In genomic region chr11:65040520-65041205, GRCh38 we compare ENCODE assay signal across 1 cellular context.
TF ChIP-seq lines count a peak whose summit lies in the region.

No MANE protein-coding gene starts in this region.

TF ChIP-seq in K562, 482 proteins besides CTCF, POLR2A, EP300 and RAD21 (continued from another document):
- no peak for TF ChIP-seq HES1 (IDR thresholded peaks at IDR 0.05; ENCODE audit: low read depth)
- no peak for TF ChIP-seq CBX8 (IDR thresholded peaks at IDR 0.05; ENCODE audit: borderline replicate concordance, extremely low read depth, low read depth, low read length, poor library complexity, severe bottlenecking)
- TF ChIP-seq BCL6 (CRISPR knock-in tag; IDR thresholded peaks at IDR 0.05), result no peak
- TF ChIP-seq ZNF212 (CRISPR knock-in tag; IDR thresholded peaks at IDR 0.05), result no peak
- TF ChIP-seq, protein P1, sequence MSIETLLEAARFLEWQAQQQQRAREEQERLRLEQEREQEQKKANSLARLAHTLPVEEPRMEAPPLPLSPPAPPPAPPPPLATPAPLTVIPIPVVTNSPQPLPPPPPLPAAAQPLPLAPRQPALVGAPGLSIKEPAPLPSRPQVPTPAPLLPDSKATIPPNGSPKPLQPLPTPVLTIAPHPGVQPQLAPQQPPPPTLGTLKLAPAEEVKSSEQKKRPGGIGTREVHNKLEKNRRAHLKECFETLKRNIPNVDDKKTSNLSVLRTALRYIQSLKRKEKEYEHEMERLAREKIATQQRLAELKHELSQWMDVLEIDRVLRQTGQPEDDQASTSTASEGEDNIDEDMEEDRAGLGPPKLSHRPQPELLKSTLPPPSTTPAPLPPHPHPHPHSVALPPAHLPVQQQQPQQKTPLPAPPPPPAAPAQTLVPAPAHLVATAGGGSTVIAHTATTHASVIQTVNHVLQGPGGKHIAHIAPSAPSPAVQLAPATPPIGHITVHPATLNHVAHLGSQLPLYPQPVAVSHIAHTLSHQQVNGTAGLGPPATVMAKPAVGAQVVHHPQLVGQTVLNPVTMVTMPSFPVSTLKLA (conservative IDR thresholded peaks at IDR 0.05), result peak; percentile 42 to 76
- TF ChIP-seq PPARD (CRISPR knock-in tag; IDR thresholded peaks at IDR 0.05), result no peak
- TF ChIP-seq THRAP3 (IDR thresholded peaks at IDR 0.05; ENCODE audit: borderline replicate concordance), result no peak
- TF ChIP-seq ARID3A (IDR thresholded peaks at IDR 0.05; ENCODE audit: borderline replicate concordance, low read depth, low read length), result no peak
- TF ChIP-seq SRSF9 (IDR thresholded peaks at IDR 0.05; ENCODE audit: borderline replicate concordance, low read depth, low read length), result no peak
- no peak for TF ChIP-seq BCOR (IDR thresholded peaks at IDR 0.05)
- TF ChIP-seq TFAP4 (CRISPR knock-in tag; IDR thresholded peaks at IDR 0.05; ENCODE audit: borderline replicate concordance), result peak; percentile 89; the same call in 1 of the 2 replicates
- 0 out of 2 replicates have a peak, but pooled peaks have one; percentile 9 for TF ChIP-seq USF1 (CRISPR knock-in tag; IDR thresholded peaks at IDR 0.05)
- TF ChIP-seq POLR2AphosphoS2 (IDR thresholded peaks at IDR 0.05; ENCODE audit: low read length), result peak; percentile 43; the same call in 1 of the 2 replicates
- peak; percentile 65 for TF ChIP-seq VEZF1 (CRISPR knock-in tag; IDR thresholded peaks at IDR 0.05)
- TF ChIP-seq ZNF589 (CRISPR knock-in tag; IDR thresholded peaks at IDR 0.05; ENCODE audit: low read depth), result 0 out of 2 replicates have a peak, but pooled peaks have one; percentile 29
- TF ChIP-seq NCOA4 (IDR thresholded peaks at IDR 0.05; ENCODE audit: partially characterized antibody), result no peak
- TF ChIP-seq, protein P2, sequence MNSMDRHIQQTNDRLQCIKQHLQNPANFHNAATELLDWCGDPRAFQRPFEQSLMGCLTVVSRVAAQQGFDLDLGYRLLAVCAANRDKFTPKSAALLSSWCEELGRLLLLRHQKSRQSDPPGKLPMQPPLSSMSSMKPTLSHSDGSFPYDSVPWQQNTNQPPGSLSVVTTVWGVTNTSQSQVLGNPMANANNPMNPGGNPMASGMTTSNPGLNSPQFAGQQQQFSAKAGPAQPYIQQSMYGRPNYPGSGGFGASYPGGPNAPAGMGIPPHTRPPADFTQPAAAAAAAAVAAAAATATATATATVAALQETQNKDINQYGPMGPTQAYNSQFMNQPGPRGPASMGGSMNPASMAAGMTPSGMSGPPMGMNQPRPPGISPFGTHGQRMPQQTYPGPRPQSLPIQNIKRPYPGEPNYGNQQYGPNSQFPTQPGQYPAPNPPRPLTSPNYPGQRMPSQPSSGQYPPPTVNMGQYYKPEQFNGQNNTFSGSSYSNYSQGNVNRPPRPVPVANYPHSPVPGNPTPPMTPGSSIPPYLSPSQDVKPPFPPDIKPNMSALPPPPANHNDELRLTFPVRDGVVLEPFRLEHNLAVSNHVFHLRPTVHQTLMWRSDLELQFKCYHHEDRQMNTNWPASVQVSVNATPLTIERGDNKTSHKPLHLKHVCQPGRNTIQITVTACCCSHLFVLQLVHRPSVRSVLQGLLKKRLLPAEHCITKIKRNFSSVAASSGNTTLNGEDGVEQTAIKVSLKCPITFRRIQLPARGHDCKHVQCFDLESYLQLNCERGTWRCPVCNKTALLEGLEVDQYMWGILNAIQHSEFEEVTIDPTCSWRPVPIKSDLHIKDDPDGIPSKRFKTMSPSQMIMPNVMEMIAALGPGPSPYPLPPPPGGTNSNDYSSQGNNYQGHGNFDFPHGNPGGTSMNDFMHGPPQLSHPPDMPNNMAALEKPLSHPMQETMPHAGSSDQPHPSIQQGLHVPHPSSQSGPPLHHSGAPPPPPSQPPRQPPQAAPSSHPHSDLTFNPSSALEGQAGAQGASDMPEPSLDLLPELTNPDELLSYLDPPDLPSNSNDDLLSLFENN (IDR thresholded peaks at IDR 0.05; ENCODE audit: low read depth in 2 of 2, low read length in 2 of 2), result no peak
- TF ChIP-seq SMARCA4 (IDR thresholded peaks at IDR 0.05), result peak; percentile 26; the same call in 1 of the 2 replicates
- peak; percentile 11; the same call in 1 of the 2 replicates for TF ChIP-seq MTA3 (IDR thresholded peaks at IDR 0.05; ENCODE audit: borderline replicate concordance)
- TF ChIP-seq PHF8 (IDR thresholded peaks at IDR 0.05; ENCODE audit: borderline replicate concordance, low read length), result peak; percentile 87
- TF ChIP-seq SP1 (CRISPR knock-in tag; IDR thresholded peaks at IDR 0.05), result peak; percentile 84
- TF ChIP-seq, protein P3, sequence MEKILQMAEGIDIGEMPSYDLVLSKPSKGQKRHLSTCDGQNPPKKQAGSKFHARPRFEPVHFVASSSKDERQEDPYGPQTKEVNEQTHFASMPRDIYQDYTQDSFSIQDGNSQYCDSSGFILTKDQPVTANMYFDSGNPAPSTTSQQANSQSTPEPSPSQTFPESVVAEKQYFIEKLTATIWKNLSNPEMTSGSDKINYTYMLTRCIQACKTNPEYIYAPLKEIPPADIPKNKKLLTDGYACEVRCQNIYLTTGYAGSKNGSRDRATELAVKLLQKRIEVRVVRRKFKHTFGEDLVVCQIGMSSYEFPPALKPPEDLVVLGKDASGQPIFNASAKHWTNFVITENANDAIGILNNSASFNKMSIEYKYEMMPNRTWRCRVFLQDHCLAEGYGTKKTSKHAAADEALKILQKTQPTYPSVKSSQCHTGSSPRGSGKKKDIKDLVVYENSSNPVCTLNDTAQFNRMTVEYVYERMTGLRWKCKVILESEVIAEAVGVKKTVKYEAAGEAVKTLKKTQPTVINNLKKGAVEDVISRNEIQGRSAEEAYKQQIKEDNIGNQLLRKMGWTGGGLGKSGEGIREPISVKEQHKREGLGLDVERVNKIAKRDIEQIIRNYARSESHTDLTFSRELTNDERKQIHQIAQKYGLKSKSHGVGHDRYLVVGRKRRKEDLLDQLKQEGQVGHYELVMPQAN (IDR thresholded peaks at IDR 0.05; ENCODE audit: borderline replicate concordance), result no peak
- TF ChIP-seq MYBL2 (IDR thresholded peaks at IDR 0.05; ENCODE audit: low read depth), result peak; percentile 95
- no peak; the same call in 1 of the 2 replicates for TF ChIP-seq MYBL2 (CRISPR knock-in tag; IDR thresholded peaks at IDR 0.05; ENCODE audit: borderline replicate concordance)
- no peak for TF ChIP-seq MCM7 (IDR thresholded peaks at IDR 0.05)
- TF ChIP-seq ATF3 (IDR thresholded peaks at IDR 0.05), result no peak
- TF ChIP-seq ATF3 (CRISPR knock-in tag; conservative IDR thresholded peaks at IDR 0.05), result 0 out of 2 replicates have a peak, but pooled peaks have one; percentile 18
- TF ChIP-seq ZNF644 (tag; IDR thresholded peaks at IDR 0.05; ENCODE audit: low read depth), result no peak
- TF ChIP-seq CHCHD3 (CRISPR knock-in tag; IDR thresholded peaks at IDR 0.05), result no peak
- peak; percentile 66; the same call in 1 of the 2 replicates for TF ChIP-seq ZBTB1 (CRISPR knock-in tag; IDR thresholded peaks at IDR 0.05; ENCODE audit: borderline replicate concordance, low read depth)
- no peak for TF ChIP-seq ZNF146 (CRISPR knock-in tag; IDR thresholded peaks at IDR 0.05; ENCODE audit: unreplicated experiment)
- TF ChIP-seq, protein P4, sequence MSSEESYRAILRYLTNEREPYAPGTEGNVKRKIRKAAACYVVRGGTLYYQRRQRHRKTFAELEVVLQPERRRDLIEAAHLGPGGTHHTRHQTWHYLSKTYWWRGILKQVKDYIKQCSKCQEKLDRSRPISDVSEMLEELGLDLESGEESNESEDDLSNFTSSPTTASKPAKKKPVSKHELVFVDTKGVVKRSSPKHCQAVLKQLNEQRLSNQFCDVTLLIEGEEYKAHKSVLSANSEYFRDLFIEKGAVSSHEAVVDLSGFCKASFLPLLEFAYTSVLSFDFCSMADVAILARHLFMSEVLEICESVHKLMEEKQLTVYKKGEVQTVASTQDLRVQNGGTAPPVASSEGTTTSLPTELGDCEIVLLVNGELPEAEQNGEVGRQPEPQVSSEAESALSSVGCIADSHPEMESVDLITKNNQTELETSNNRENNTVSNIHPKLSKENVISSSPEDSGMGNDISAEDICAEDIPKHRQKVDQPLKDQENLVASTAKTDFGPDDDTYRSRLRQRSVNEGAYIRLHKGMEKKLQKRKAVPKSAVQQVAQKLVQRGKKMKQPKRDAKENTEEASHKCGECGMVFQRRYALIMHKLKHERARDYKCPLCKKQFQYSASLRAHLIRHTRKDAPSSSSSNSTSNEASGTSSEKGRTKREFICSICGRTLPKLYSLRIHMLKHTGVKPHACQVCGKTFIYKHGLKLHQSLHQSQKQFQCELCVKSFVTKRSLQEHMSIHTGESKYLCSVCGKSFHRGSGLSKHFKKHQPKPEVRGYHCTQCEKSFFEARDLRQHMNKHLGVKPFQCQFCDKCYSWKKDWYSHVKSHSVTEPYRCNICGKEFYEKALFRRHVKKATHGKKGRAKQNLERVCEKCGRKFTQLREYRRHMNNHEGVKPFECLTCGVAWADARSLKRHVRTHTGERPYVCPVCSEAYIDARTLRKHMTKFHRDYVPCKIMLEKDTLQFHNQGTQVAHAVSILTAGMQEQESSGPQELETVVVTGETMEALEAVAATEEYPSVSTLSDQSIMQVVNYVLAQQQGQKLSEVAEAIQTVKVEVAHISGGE (CRISPR knock-in tag; IDR thresholded peaks at IDR 0.05), result peak in 1 of 3 experiments; percentile 62; a peak in 2 of 6 replicates
- peak; percentile 55; the same call in 1 of the 2 replicates for TF ChIP-seq RB1 (IDR thresholded peaks at IDR 0.05; ENCODE audit: low read depth)
- 0 out of 2 replicates have a peak, but pooled peaks have one; percentile 18 for TF ChIP-seq CEBPG (CRISPR knock-in tag; IDR thresholded peaks at IDR 0.05)
- no peak for TF ChIP-seq CEBPG (tag; conservative IDR thresholded peaks at IDR 0.05 in 1 of 2, IDR thresholded peaks at IDR 0.05 in 1 of 2)
- TF ChIP-seq NR2C2 (CRISPR knock-in tag; IDR thresholded peaks at IDR 0.05), result no peak
- TF ChIP-seq NR2C2 (tag; IDR thresholded peaks at IDR 0.05), result peak; percentile 98
- no peak for TF ChIP-seq GATAD2A (IDR thresholded peaks at IDR 0.05)
- peak; percentile 82 for TF ChIP-seq E2F3 (CRISPR knock-in tag; IDR thresholded peaks at IDR 0.05)
- TF ChIP-seq, protein P5, sequence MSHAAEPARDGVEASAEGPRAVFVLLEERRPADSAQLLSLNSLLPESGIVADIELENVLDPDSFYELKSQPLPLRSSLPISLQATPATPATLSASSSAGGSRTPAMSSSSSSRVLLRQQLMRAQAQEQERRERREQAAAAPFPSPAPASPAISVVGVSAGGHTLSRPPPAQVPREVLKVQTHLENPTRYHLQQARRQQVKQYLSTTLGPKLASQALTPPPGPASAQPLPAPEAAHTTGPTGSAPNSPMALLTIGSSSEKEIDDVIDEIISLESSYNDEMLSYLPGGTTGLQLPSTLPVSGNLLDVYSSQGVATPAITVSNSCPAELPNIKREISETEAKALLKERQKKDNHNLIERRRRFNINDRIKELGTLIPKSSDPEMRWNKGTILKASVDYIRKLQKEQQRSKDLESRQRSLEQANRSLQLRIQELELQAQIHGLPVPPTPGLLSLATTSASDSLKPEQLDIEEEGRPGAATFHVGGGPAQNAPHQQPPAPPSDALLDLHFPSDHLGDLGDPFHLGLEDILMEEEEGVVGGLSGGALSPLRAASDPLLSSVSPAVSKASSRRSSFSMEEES (CRISPR knock-in tag; IDR thresholded peaks at IDR 0.05), result no peak
